In the genomic region with DNA sequence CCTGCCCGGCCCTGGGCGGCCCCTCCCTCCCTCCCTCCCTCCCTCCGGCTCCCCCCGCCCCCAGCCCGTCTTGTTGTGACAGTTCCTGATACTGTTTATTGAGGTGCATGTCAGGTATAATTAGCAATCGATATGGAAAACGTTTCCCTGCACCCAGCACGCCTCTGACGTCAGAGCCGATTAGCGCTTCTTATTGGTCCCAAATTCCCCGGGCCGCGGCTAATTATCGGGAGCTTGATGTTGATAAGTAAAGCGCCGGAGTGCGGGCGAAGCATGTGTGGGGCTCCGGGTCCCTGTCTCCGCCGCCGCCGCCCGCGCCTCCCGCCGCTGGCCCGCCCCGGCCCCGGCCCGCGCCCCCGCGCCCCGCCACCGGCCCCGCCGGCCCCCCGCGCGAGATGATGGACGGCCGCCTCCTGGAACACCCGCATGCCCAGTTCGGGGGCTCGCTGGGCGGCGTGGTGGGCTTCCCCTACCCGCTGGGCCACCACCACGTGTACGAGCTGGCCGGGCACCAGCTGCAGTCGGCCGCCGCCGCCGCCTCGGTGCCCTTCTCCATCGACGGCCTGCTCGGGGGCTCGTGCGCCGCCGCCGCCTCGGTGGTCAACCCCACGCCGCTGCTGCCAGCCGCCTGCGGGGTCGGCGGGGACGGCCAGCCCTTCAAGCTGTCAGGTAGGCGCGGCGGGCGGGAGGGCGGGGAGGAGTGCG, we compare ENCODE assay signal across 1 cellular context.
TF ChIP-seq lines count a peak whose summit lies in the region.

A gene (plus strand): TSS at position 250 of the 705 bp plus-strand sequence. CDS start 146 bp downstream, at position 396.

TF ChIP-seq in A549, 52 proteins besides CTCF, POLR2A, EP300 and RAD21 (continued from another document):
- TF ChIP-seq POLR2AphosphoS2 (conservative IDR thresholded peaks at IDR 0.05; ENCODE audit: low read length) (no peak), SREBF2 (IDR thresholded peaks at IDR 0.05) (no peak), NPAS2 (CRISPR knock-in tag; IDR thresholded peaks at IDR 0.05; ENCODE audit: borderline replicate concordance) (no peak), CBX2 (IDR thresholded peaks at IDR 0.05; ENCODE audit: borderline replicate concordance, low read depth) (no peak), TFCP2L1 (CRISPR knock-in tag; IDR thresholded peaks at IDR 0.05) (no peak), NFE2L2 (conservative IDR thresholded peaks at IDR 0.05; ENCODE audit: low read length) (no peak), HDAC2 (IDR thresholded peaks at IDR 0.05) (no peak), MAFK (IDR thresholded peaks at IDR 0.05; ENCODE audit: partially characterized antibody) (no peak), ZNF302 (CRISPR knock-in tag; IDR thresholded peaks at IDR 0.05) (no peak), JUN (IDR thresholded peaks at IDR 0.05) (no peak)
- TF ChIP-seq, protein P1, sequence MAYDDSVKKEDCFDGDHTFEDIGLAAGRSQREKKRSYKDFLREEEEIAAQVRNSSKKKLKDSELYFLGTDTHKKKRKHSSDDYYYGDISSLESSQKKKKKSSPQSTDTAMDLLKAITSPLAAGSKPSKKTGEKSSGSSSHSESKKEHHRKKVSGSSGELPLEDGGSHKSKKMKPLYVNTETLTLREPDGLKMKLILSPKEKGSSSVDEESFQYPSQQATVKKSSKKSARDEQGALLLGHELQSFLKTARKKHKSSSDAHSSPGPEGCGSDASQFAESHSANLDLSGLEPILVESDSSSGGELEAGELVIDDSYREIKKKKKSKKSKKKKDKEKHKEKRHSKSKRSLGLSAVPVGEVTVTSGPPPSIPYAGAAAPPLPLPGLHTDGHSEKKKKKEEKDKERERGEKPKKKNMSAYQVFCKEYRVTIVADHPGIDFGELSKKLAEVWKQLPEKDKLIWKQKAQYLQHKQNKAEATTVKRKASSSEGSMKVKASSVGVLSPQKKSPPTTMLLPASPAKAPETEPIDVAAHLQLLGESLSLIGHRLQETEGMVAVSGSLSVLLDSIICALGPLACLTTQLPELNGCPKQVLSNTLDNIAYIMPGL (CRISPR knock-in tag; IDR thresholded peaks at IDR 0.05; ENCODE audit: borderline replicate concordance), result no peak
